In genomic region chr14:62307844-62308243, GRCh38 we compare ENCODE assay signal across 26 cellular contexts.
"Had no signal": no experiment of that assay in that cellular context is flagged by ENCODE, and none has a peak within 500 bp of the region (broad histone marks: within the 10 kb centered on the region; RNA-seq: fewer than 3 reads in every experiment).

No MANE protein-coding gene starts in this region.

- H3K27me3 Mint-ChIP-seq: memory B cell; naive B cell; stimulated activated naive B cell treated with anti-CD40 and anti-IgM and Interleukin-4, amounts not matched to agents 10 μg/mL and 1 μg/mL and 100 μg/mL, for 72 hours; stimulated activated naive CD8-positive, alpha-beta T cell treated with anti-CD3 and anti-CD28 coated beads, Interleukin-15, Interleukin-2, amounts not matched to agents 100 ng/mL and 50 ng/mL, for 24 hours had no signal

- H3K27ac Mint-ChIP-seq: memory B cell; mesothelial cell of epicardium; naive B cell; nephron; neural progenitor cell; stimulated activated naive B cell treated with anti-CD40 and anti-IgM and Interleukin-4, amounts not matched to agents 10 μg/mL and 1 μg/mL and 100 μg/mL, for 72 hours; stimulated activated naive CD8-positive, alpha-beta T cell treated with anti-CD3 and anti-CD28 coated beads, Interleukin-15, Interleukin-2, amounts not matched to agents 100 ng/mL and 50 ng/mL, for 24 hours had no signal

- H2AFZ ChIP-seq: neural progenitor cell had no signal

- ATAC-seq: esophagus mucosa; gastrocnemius medialis; left lobe of liver; mucosa of descending colon; psoas muscle; right cardiac atrium; stimulated activated naive B cell treated with anti-CD40 and anti-IgM and Interleukin-4, amounts not matched to agents 10 μg/mL and 1 μg/mL and 100 μg/mL, for 72 hours had no signal

- H3K9me3 ChIP-seq: gastrocnemius medialis, psoas muscle, sigmoid colon, thoracic aorta, tibial nerve, upper lobe of left lung had no signal

- H3K27me3 ChIP-seq: dorsolateral prefrontal cortex, gastrocnemius medialis, neural progenitor cell, sigmoid colon, tibial nerve, upper lobe of left lung had no signal

- H3K36me3 ChIP-seq: gastrocnemius medialis, neural progenitor cell, sigmoid colon, thoracic aorta, tibial nerve, upper lobe of left lung had no signal

- H3K4me3 ChIP-seq: dorsolateral prefrontal cortex, gastrocnemius medialis, lung, mucosa of descending colon, neural progenitor cell, psoas muscle, sigmoid colon, thoracic aorta, tibial nerve, upper lobe of left lung had no signal

- H3K9ac ChIP-seq: neural progenitor cell had no signal

- H3K36me3 Mint-ChIP-seq: memory B cell; mesothelial cell of epicardium; naive B cell; neural progenitor cell; stimulated activated naive B cell treated with anti-CD40 and anti-IgM and Interleukin-4, amounts not matched to agents 10 μg/mL and 1 μg/mL and 100 μg/mL, for 72 hours had no signal

- H3K4me1 Mint-ChIP-seq: mesothelial cell of epicardium; naive B cell; nephron; neural progenitor cell; stimulated activated naive B cell treated with anti-CD40 and anti-IgM and Interleukin-4, amounts not matched to agents 10 μg/mL and 1 μg/mL and 100 μg/mL, for 72 hours had no signal

- H3K4me3 Mint-ChIP-seq: memory B cell; mesothelial cell of epicardium; naive B cell; nephron; neural progenitor cell; stimulated activated naive B cell treated with anti-CD40 and anti-IgM and Interleukin-4, amounts not matched to agents 10 μg/mL and 1 μg/mL and 100 μg/mL, for 72 hours; stimulated activated naive CD8-positive, alpha-beta T cell treated with anti-CD3 and anti-CD28 coated beads, Interleukin-15, Interleukin-2, amounts not matched to agents 100 ng/mL and 50 ng/mL, for 24 hours had no signal

- H3K27ac ChIP-seq: dorsolateral prefrontal cortex, epithelial cell of prostate, gastrocnemius medialis, neural progenitor cell, psoas muscle, sigmoid colon, thoracic aorta, tibial nerve, upper lobe of left lung had no signal

- H3K4me1 ChIP-seq: gastrocnemius medialis, neural progenitor cell, psoas muscle, sigmoid colon, tibial nerve, upper lobe of left lung had no signal

- H3K4me2 ChIP-seq: neural progenitor cell had no signal

- DNase-seq: dorsolateral prefrontal cortex; effector CD4-positive, alpha-beta T cell; foreskin fibroblast; gastrocnemius medialis; head of caudate nucleus; kidney; mucosa of descending colon; naive B cell; psoas muscle; right cardiac atrium; sigmoid colon; stimulated activated CD4-positive, alpha-beta T cell treated with anti-CD3 and anti-CD28 coated beads, Interleukin-2, amount 100 ng/mL, for 24 hours; stimulated activated CD4-positive, alpha-beta T cell treated with anti-CD3 and anti-CD28 coated beads, Interleukin-4, amount 100 ng/mL, for 4 hours; stimulated activated naive B cell treated with anti-CD40 and anti-IgM and Interleukin-4, amounts not matched to agents 10 μg/mL and 1 μg/mL and 100 μg/mL, for 72 hours; upper lobe of left lung had no signal

- H3K9me3 Mint-ChIP-seq: memory B cell; mesothelial cell of epicardium; neural progenitor cell; stimulated activated naive B cell treated with anti-CD40 and anti-IgM and Interleukin-4, amounts not matched to agents 10 μg/mL and 1 μg/mL and 100 μg/mL, for 72 hours had no signal
